In genomic region chr10:11035318-11035920, GRCh38 we compare ENCODE assay signal across 11 cellular contexts. TPM values are rescaled to one million over a fixed set of nuclear protein-coding genes. Genes with fewer than 3 reads are reported as not detected.
A peak's percentile ranks its signal among the peaks of the same experiment; 100 is the strongest.
DNase-seq lines count a peak whose midpoint lies in the region; ATAC-seq, FAIRE-seq and TF ChIP-seq lines count a peak whose summit lies in the region.
"Had no signal": no experiment of that assay in that cellular context is flagged by ENCODE, and none has a peak within 500 bp of the region (broad histone marks: within the 10 kb centered on the region; RNA-seq: fewer than 3 reads in every experiment).

No MANE protein-coding gene starts in this region.

- TF ChIP-seq POLR2A in GM12891 (IDR thresholded peaks at IDR 0.05; ENCODE audit: low read depth, low read length), result no peak

- no peak overlapping the region for H3K4me3 ChIP-seq in RWPE2 (ENCODE audit: severe bottlenecking)
- H3K4me3 ChIP-seq: spleen, upper lobe of left lung had no signal

- H3K27me3 ChIP-seq in RWPE2 (ENCODE audit: insufficient read depth, poor library complexity, severe bottlenecking), result no peaks in the 10 kb centered on the region
- no peaks in the 10 kb centered on the region for H3K27me3 ChIP-seq in foreskin keratinocyte
- H3K27me3 ChIP-seq: upper lobe of left lung had no signal

- H3K36me3 ChIP-seq in RWPE2 (ENCODE audit: low read depth), result no peaks in the 10 kb centered on the region
- H3K36me3 ChIP-seq: spleen, upper lobe of left lung had no signal

- peaks cover 22% of the 10 kb centered on the region for H3K4me1 ChIP-seq in RWPE2 (ENCODE audit: insufficient read depth, poor library complexity, severe bottlenecking)
- peaks cover 13% of the 10 kb centered on the region for H3K4me1 ChIP-seq in foreskin keratinocyte
- H3K4me1 ChIP-seq: spleen had no signal

- H3K4me3 Mint-ChIP-seq in nephron progenitor cell, result peak overlapping the region; percentile 2

- H3K36me3 Mint-ChIP-seq in nephron progenitor cell (ENCODE audit: low read depth), result no peaks in the 10 kb centered on the region

- peaks cover 17% of the 10 kb centered on the region for H3K4me1 Mint-ChIP-seq in nephron progenitor cell

- H3K27ac ChIP-seq in RWPE2 (ENCODE audit: poor library complexity, severe bottlenecking), result peak overlapping the region; percentile 50
- H3K27ac ChIP-seq in foreskin keratinocyte, result peak overlapping the region; percentile 45
- H3K27ac ChIP-seq: spleen, upper lobe of left lung had no signal

- FAIRE-seq in GM12891 (lab: Jason Lieb, UNC), result no peak
- FAIRE-seq: colon had no signal

- H3K9me3 Mint-ChIP-seq in nephron progenitor cell, result peaks cover 3% of the 10 kb centered on the region

- TF ChIP-seq CTCF in RWPE2 (IDR thresholded peaks at IDR 0.05; ENCODE audit: poor library complexity, severe bottlenecking) (no peak), foreskin keratinocyte (conservative IDR thresholded peaks at IDR 0.05) (no peak), nephron progenitor cell (IDR thresholded peaks at IDR 0.05) (no peak)

- no peaks in the 10 kb centered on the region for H3K27me3 Mint-ChIP-seq in nephron progenitor cell (ENCODE audit: low read depth, poor library complexity)

- H3K27ac Mint-ChIP-seq in nephron progenitor cell, result peak overlapping the region; percentile 84

- DNase-seq in ELR (ENCODE audit: low read depth), result peak; percentile 25
- DNase-seq in RWPE2 (ENCODE audit: low spot score), result peak; percentile 62
- peak; percentile 54 to 81 for DNase-seq in foreskin keratinocyte
- DNase-seq in nephron progenitor cell, result no peak
- DNase-seq in globus pallidus (ENCODE audit: low spot score), result no peak
- no peak for DNase-seq in D341Med (ENCODE audit: low spot score)
- no peak for DNase-seq in stimulated activated CD4-positive, alpha-beta T cell treated with anti-CD3 and anti-CD28 coated beads, Interleukin-4, amount 100 ng/mL, for 4 hours
- no peak for DNase-seq in GM12891 (ENCODE audit: insufficient read length, low spot score)
- DNase-seq: spleen had no signal

- ATAC-seq in RWPE2 (ENCODE audit: low read depth), result peak; percentile 97
- peak; percentile 96 for ATAC-seq in foreskin keratinocyte

- H3K9me3 ChIP-seq in RWPE2 (ENCODE audit: severe bottlenecking), result no peaks in the 10 kb centered on the region
- H3K9me3 ChIP-seq: spleen, upper lobe of left lung had no signal

TF ChIP-seq in GM12891, 5 proteins besides CTCF, POLR2A, EP300 and RAD21:
- TF ChIP-seq PAX5 (IDR thresholded peaks at IDR 0.05; ENCODE audit: insufficient read depth, low read length, severe bottlenecking) (no peak), TAF1 (IDR thresholded peaks at IDR 0.05; ENCODE audit: low read depth, low read length) (no peak), POLR2AphosphoS5 (IDR thresholded peaks at IDR 0.05; ENCODE audit: low read depth, low read length) (no peak), SPI1 (IDR thresholded peaks at IDR 0.05; ENCODE audit: low read depth, low read length) (no peak), POU2F2 (IDR thresholded peaks at IDR 0.05; ENCODE audit: low read depth, low read length) (no peak)

RNA-seq across cellular contexts. Expression of gene CELF2, which starts 17.7 kb away (rescaled TPM):
- total RNA-seq in foreskin keratinocyte, result 10.8 and 11.1 TPM in 2 replicates
- polyA plus RNA-seq in foreskin keratinocyte, result 1.9 and 2.4 TPM in 2 replicates
- 47.0 TPM for polyA plus RNA-seq in GM12891 (2012; ENCODE audit: low read depth, missing spikeins)

Comparison
In these comparisons a context has a peak if more than half of its experiments do, and no peak if none do; other contexts are left out.
1. DNase-seq: peak in ELR (single experiment), RWPE2 (single experiment) and foreskin keratinocyte (2 of 2); none in nephron progenitor cell (single experiment), globus pallidus (single experiment), D341Med (single experiment), stimulated activated CD4-positive, alpha-beta T cell treated with anti-CD3 and anti-CD28 coated beads, Interleukin-4, amount 100 ng/mL, for 4 hours (0 of 2) and GM12891 (single experiment).